In genomic region chr5:140806834-140807775, GRCh38 we compare ENCODE assay signal across 7 cellular contexts. TPM values are rescaled to one million over a fixed set of nuclear protein-coding genes. Genes with fewer than 3 reads are reported as not detected.
DNase-seq lines count a peak whose midpoint lies in the region; ATAC-seq, FAIRE-seq and TF ChIP-seq lines count a peak whose summit lies in the region.

TSS of gene PCDHA4 (plus strand) at chr5:140807068.

- H3K4me3 ChIP-seq in GM23248 (no peak within 1 kb of the TSS), OCI-LY1 (ENCODE audit: low read depth, low read length, poor library complexity, severe bottlenecking) (no peak within 1 kb of the TSS), fibroblast of pulmonary artery (replicated peaks; ENCODE audit: low read depth, low read length) (peak within 1 kb of the TSS; percentile 28), pancreas (peak within 1 kb of the TSS in 3 of 4 donors; percentile 7 to 31 (median 28))

- no peaks in the 10 kb centered on the region for H4K20me1 ChIP-seq in GM23248 (ENCODE audit: insufficient read depth)
- H4K20me1 ChIP-seq in OCI-LY1 (ENCODE audit: insufficient read depth, low read length), result no peaks in the 10 kb centered on the region

- H3F3A ChIP-seq in GM23248 (ENCODE audit: insufficient read depth) (no peaks in the 10 kb centered on the region), OCI-LY1 (ENCODE audit: insufficient read depth, low read length) (no peaks in the 10 kb centered on the region)

- H3K4me1 ChIP-seq in GM23248 (ENCODE audit: insufficient read depth), result no peaks in the 10 kb centered on the region
- H3K4me1 ChIP-seq in OCI-LY1 (ENCODE audit: insufficient read depth, low read length, severe bottlenecking), result no peaks in the 10 kb centered on the region
- H3K4me1 ChIP-seq in pancreas, result no peaks in the 10 kb centered on the region

- H3K27me3 ChIP-seq in GM23248 (replicated peaks; ENCODE audit: insufficient read depth), result no peaks in the 10 kb centered on the region
- no peaks in the 10 kb centered on the region for H3K27me3 ChIP-seq in OCI-LY1 (ENCODE audit: insufficient read depth, low read length)
- H3K27me3 ChIP-seq in pancreas, result peaks cover 0 to 8% (median 0%) of the 10 kb centered on the region in 4 donors

- H3K36me3 Mint-ChIP-seq in natural killer cell treated with Interleukin-12 subunit alpha and Interleukin-12 subunit beta and Interleukin-15 and Interleukin-18, amount 100 ng/mL, for 72 hours, result no peaks in the 10 kb centered on the region

- H3K36me3 ChIP-seq in GM23248 (ENCODE audit: low read depth), result no peaks in the 10 kb centered on the region
- H3K36me3 ChIP-seq in OCI-LY1 (ENCODE audit: insufficient read depth, low read length), result no peaks in the 10 kb centered on the region
- H3K36me3 ChIP-seq in pancreas, result no peaks in the 10 kb centered on the region

- peak; percentile 77 to 97 (median 94) for ATAC-seq in pancreas
- no peak for ATAC-seq in natural killer cell treated with Interleukin-12 subunit alpha and Interleukin-12 subunit beta and Interleukin-15 and Interleukin-18, amount 100 ng/mL, for 72 hours

- H3K4me3 Mint-ChIP-seq in natural killer cell treated with Interleukin-12 subunit alpha and Interleukin-12 subunit beta and Interleukin-15 and Interleukin-18, amount 100 ng/mL, for 72 hours, result no peak within 1 kb of the TSS

- in situ Hi-C loops in GM23248 (cut with MboI), result no loop called here

- H3K79me2 ChIP-seq in GM23248 (ENCODE audit: insufficient read depth), result no peaks in the 10 kb centered on the region
- H3K79me2 ChIP-seq in OCI-LY1 (ENCODE audit: insufficient read depth, low read length), result no peaks in the 10 kb centered on the region

- no peak within 1 kb of the TSS for H3K27ac ChIP-seq in GM23248
- no peak within 1 kb of the TSS for H3K27ac ChIP-seq in OCI-LY1 (ENCODE audit: low read depth, low read length, poor library complexity, severe bottlenecking)
- peak within 1 kb of the TSS in 1 of 4 donors; percentile 39 for H3K27ac ChIP-seq in pancreas

- H3K4me2 ChIP-seq in GM23248 (ENCODE audit: unreplicated experiment), result no peak within 1 kb of the TSS
- no peak within 1 kb of the TSS for H3K4me2 ChIP-seq in OCI-LY1 (ENCODE audit: low read length)

- H2AFZ ChIP-seq in GM23248 (no peak within 1 kb of the TSS), OCI-LY1 (ENCODE audit: low read length) (no peak within 1 kb of the TSS)

- WGBS in GM23248 (ENCODE audit: low coverage in 1 of 2, low lambda C conversion rate in 2 of 2, missing lambda C conversion rate in 2 of 2), 2 experiments, result 30 to 31% methylated on average over 40 to 46 of the region's 47 CpGs
- WGBS in pancreas, 2 donors, result 11 to 12% methylated on average over 34 to 41 of the region's 47 CpGs

- H3K4me1 Mint-ChIP-seq in natural killer cell treated with Interleukin-12 subunit alpha and Interleukin-12 subunit beta and Interleukin-15 and Interleukin-18, amount 100 ng/mL, for 72 hours (ENCODE audit: low read depth in 2 of 2), result no peaks in the 10 kb centered on the region

- peaks cover 12% of the 10 kb centered on the region for H3K9me3 Mint-ChIP-seq in natural killer cell treated with Interleukin-12 subunit alpha and Interleukin-12 subunit beta and Interleukin-15 and Interleukin-18, amount 100 ng/mL, for 72 hours

- H3K27ac Mint-ChIP-seq in natural killer cell treated with Interleukin-12 subunit alpha and Interleukin-12 subunit beta and Interleukin-15 and Interleukin-18, amount 100 ng/mL, for 72 hours, result no peak within 1 kb of the TSS

- peak; percentile 27; the same call in 1 of the 2 replicates for TF ChIP-seq CTCF in OCI-LY1 (IDR thresholded peaks at IDR 0.05; ENCODE audit: low read length)
- peak; percentile 15 for TF ChIP-seq CTCF in fibroblast of pulmonary artery (IDR thresholded peaks at IDR 0.05; ENCODE audit: low read length, missing control alignments)
- TF ChIP-seq CTCF in pancreas (IDR thresholded peaks at IDR 0.05), result peak in 2 of 4 donors; percentile 22 to 37

- FAIRE-seq in pancreas (lab: Jason Lieb, UNC), result no peak

- peak; percentile 12 for DNase-seq in GM23248
- peak; percentile 6 for DNase-seq in fibroblast of pulmonary artery (ENCODE audit: low read depth)
- peak in 4 of 6 donors; percentile 22 to 68 (median 61) for DNase-seq in pancreas
- no peak for DNase-seq in natural killer cell treated with Interleukin-12 subunit alpha and Interleukin-12 subunit beta and Interleukin-15 and Interleukin-18, amount 100 ng/mL, for 72 hours (ENCODE audit: low spot score)
- no peak for DNase-seq in effector CD8-positive, alpha-beta T cell (lab: John Stamatoyannopoulos, UW)
- no peak for DNase-seq in NOMO-1 treated with DMSO at 0.1 percent for 48 hours (lab: John Stamatoyannopoulos, UW; ENCODE audit: unreplicated experiment)

- peaks cover 2 to 8% of the 10 kb centered on the region in 2 donors for H3K27me3 Mint-ChIP-seq in natural killer cell treated with Interleukin-12 subunit alpha and Interleukin-12 subunit beta and Interleukin-15 and Interleukin-18, amount 100 ng/mL, for 72 hours

- H3K9ac ChIP-seq in GM23248 (no peak within 1 kb of the TSS), OCI-LY1 (ENCODE audit: low read length) (no peak within 1 kb of the TSS)

- H3K9me2 ChIP-seq in GM23248 (ENCODE audit: insufficient read depth), result no peaks in the 10 kb centered on the region
- no peaks in the 10 kb centered on the region for H3K9me2 ChIP-seq in OCI-LY1 (ENCODE audit: low read depth, low read length)

- intact Hi-C loops in pancreas (cut with DNase I), result no loop called here

- H3K9me3 ChIP-seq in GM23248 (ENCODE audit: low read depth) (no peaks in the 10 kb centered on the region), OCI-LY1 (ENCODE audit: low read length) (no peaks in the 10 kb centered on the region), pancreas (peaks cover 0 to 8% (median 0%) of the 10 kb centered on the region in 4 donors)

RNA-seq across cellular contexts. Expression of gene PCDHA4, which starts in this region (rescaled TPM):
- total RNA-seq in GM23248 (2014; rRNA removed; shearing (Covaris generic)), result not detected in 2 replicates
- not detected in 2 replicates for polyA plus RNA-seq in GM23248 (2016; fragmentation: Nextera tagmentation; extraction: Ambion mirVana)
- total RNA-seq in pancreas, result 1 to 10 TPM in 4 of 6 donors, under 1 TPM in 2; 0.74 to 3.1 (median 1.5) TPM
- under 1 TPM; 0.53 to 0.70 TPM for polyA plus RNA-seq in pancreas
- not detected for total RNA-seq in natural killer cell treated with Interleukin-12 subunit alpha and Interleukin-12 subunit beta and Interleukin-15 and Interleukin-18, amount 100 ng/mL, for 72 hours

Comparison
In these comparisons a context has a peak if more than half of its experiments do, and no peak if none do; other contexts are left out.
1. Peak in DNase-seq in GM23248; RNA of the gene not detected or under 1 TPM.
2. DNase-seq: peak in fibroblast of pulmonary artery (single experiment) and pancreas (4 of 6); none in natural killer cell treated with Interleukin-12 subunit alpha and Interleukin-12 subunit beta and Interleukin-15 and Interleukin-18, amount 100 ng/mL, for 72 hours (single experiment), effector CD8-positive, alpha-beta T cell (single experiment) and NOMO-1 treated with DMSO at 0.1 percent for 48 hours (single experiment).
3. H3K4me3 ChIP-seq: peak in fibroblast of pulmonary artery (single experiment) and pancreas (3 of 4); none in GM23248 (single experiment) and OCI-LY1 (single experiment).
4. ATAC-seq: peak in pancreas (4 of 4); none in natural killer cell treated with Interleukin-12 subunit alpha and Interleukin-12 subunit beta and Interleukin-15 and Interleukin-18, amount 100 ng/mL, for 72 hours (0 of 2).